ENCODE assay signal across 21 cellular contexts in the genomic region with DNA sequence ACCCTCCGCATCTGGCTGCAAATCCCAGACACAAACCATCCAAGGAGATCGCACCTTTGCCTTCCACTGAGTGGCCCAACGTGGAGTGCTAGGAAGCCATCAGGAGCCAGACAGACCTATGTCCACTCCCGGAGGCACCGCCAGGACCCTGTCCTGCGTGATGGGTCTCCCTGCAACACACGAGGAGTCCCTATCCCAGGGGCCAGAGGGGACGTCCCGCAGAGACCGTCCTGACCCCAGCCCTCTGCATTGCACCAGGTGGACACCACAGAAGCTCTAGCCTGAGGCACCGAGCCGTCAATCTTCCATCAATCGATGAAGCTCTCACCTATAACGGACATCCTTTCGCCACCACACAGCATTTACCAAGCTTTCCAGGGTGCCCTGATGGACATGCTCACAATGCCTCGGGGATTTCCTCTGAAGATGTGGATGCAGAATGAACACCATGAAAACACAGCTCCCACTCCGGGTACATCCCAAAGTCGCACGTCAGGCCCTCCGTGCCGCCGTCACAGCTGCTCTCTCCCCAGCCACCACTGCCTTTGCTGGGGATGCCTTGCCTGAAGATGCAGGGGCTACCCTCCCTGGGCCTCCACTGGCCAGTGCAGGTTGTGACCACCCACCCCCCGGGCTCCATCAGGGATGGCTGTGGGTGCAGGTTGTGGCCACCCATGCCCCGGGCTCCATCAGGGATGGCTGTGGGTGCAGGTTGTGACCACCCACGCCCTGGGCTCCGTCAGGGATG. TPM values are rescaled to one million over a fixed set of nuclear protein-coding genes. Genes with fewer than 3 reads are reported as not detected.
DNase-seq lines count a peak whose midpoint lies in the region; ATAC-seq and TF ChIP-seq lines count a peak whose summit lies in the region.
"Had no signal": no experiment of that assay in that cellular context is flagged by ENCODE, and none has a peak within 500 bp of the region (broad histone marks: within the 10 kb centered on the region; RNA-seq: fewer than 3 reads in every experiment).

No MANE protein-coding gene starts in this region.

- peak overlapping the region; percentile 60 for H3K4me3 Mint-ChIP-seq in endothelial cell (ENCODE audit: unreplicated experiment)
- H3K4me3 Mint-ChIP-seq in activated CD8-positive, alpha-beta T cell treated with anti-CD3 and anti-CD28 coated beads, Interleukin-2, amount 10 ng/mL, durations not matched to agents 7 days and 5 days: no peak overlapping the region
- H3K4me3 Mint-ChIP-seq: B cell; CD4-positive, alpha-beta memory T cell; H9 had no signal

- no peaks in the 10 kb centered on the region for H3K9me3 ChIP-seq in heart right ventricle
- peaks cover 7% of the 10 kb centered on the region for H3K9me3 ChIP-seq in OCI-LY1 (ENCODE audit: low read length)
- no peaks in the 10 kb centered on the region for H3K9me3 ChIP-seq in GM23248 (ENCODE audit: low read depth)
- no peaks in the 10 kb centered on the region for H3K9me3 ChIP-seq in right lobe of liver

- H2AFZ ChIP-seq in OCI-LY1 (ENCODE audit: low read length) (no peak overlapping the region), GM23248 (no peak overlapping the region)

- H3K27me3 Mint-ChIP-seq in endothelial cell (ENCODE audit: unreplicated experiment): peaks cover 9% of the 10 kb centered on the region
- H3K27me3 Mint-ChIP-seq in activated CD8-positive, alpha-beta T cell treated with anti-CD3 and anti-CD28 coated beads, Interleukin-2, amount 10 ng/mL, durations not matched to agents 7 days and 5 days (ENCODE audit: low read depth): no peaks in the 10 kb centered on the region

- peaks cover 11% of the 10 kb centered on the region; the same call in 1 of the 2 replicates for H3F3A ChIP-seq in OCI-LY1 (ENCODE audit: insufficient read depth, low read length)
- H3F3A ChIP-seq in GM23248 (ENCODE audit: insufficient read depth): no peaks in the 10 kb centered on the region

- in situ Hi-C loops in GM23248 (cut with MboI): no loop called here

- ATAC-seq in Right ventricle myocardium inferior (no peak), heart right ventricle (no peak), HG03457 (IDR thresholded peaks at IDR 0.05; ENCODE audit: unreplicated experiment) (no peak), right lobe of liver (no peak)
- no peak for ATAC-seq in activated CD8-positive, alpha-beta T cell treated with anti-CD3 and anti-CD28 coated beads, Interleukin-2, amount 10 ng/mL, durations not matched to agents 7 days and 5 days
- ATAC-seq: HCT116 had no signal

- peaks cover 40% of the 10 kb centered on the region for H3K9me3 Mint-ChIP-seq in endothelial cell (ENCODE audit: unreplicated experiment)
- no peaks in the 10 kb centered on the region for H3K9me3 Mint-ChIP-seq in activated CD8-positive, alpha-beta T cell treated with anti-CD3 and anti-CD28 coated beads, Interleukin-2, amount 10 ng/mL, durations not matched to agents 7 days and 5 days (ENCODE audit: insufficient read depth)

- H3K4me3 ChIP-seq in heart right ventricle: no peak overlapping the region
- H3K4me3 ChIP-seq in OCI-LY1 (ENCODE audit: low read depth, low read length, poor library complexity, severe bottlenecking): no peak overlapping the region
- no peak overlapping the region for H3K4me3 ChIP-seq in GM23248
- H3K4me3 ChIP-seq in right lobe of liver: no peak overlapping the region

- H3K9me2 ChIP-seq in OCI-LY1 (ENCODE audit: low read depth, low read length): no peaks in the 10 kb centered on the region
- H3K9me2 ChIP-seq in GM23248 (ENCODE audit: insufficient read depth): no peaks in the 10 kb centered on the region

- intact Hi-C loops in Right ventricle myocardium inferior (cut with DNase I): no loop called here
- intact Hi-C loops in heart right ventricle (cut with DNase I): no loop called here
- intact Hi-C loops in right lobe of liver (cut with DNase I): no loop called here

- H3K9ac ChIP-seq in OCI-LY1 (ENCODE audit: low read length) (no peak overlapping the region), GM23248 (no peak overlapping the region)

- H3K36me3 Mint-ChIP-seq in endothelial cell (ENCODE audit: low read depth, unreplicated experiment): peaks cover 19% of the 10 kb centered on the region
- no peaks in the 10 kb centered on the region for H3K36me3 Mint-ChIP-seq in activated CD8-positive, alpha-beta T cell treated with anti-CD3 and anti-CD28 coated beads, Interleukin-2, amount 10 ng/mL, durations not matched to agents 7 days and 5 days (ENCODE audit: low read depth)
- H3K36me3 Mint-ChIP-seq: CD4-positive, alpha-beta memory T cell had no signal

- DNase-seq in Right ventricle myocardium inferior (ENCODE audit: missing footprints) (peak; percentile 44), heart right ventricle (no peak), endothelial cell (ENCODE audit: low spot score) (no peak), GM23248 (no peak), right lobe of liver (no peak)
- DNase-seq in activated CD8-positive, alpha-beta T cell treated with anti-CD3 and anti-CD28 coated beads, Interleukin-2, amount 10 ng/mL, durations not matched to agents 7 days and 5 days: no peak
- DNase-seq: C1 segment of cervical spinal cord; Calu3; CD4-positive, alpha-beta memory T cell; COR-L47; DMS53; DMS79 treated with DMSO at 0.1 percent for 48 hours; GF-D8; GOT3; H9 had no signal

- TF ChIP-seq CTCF in heart right ventricle (IDR thresholded peaks at IDR 0.05) (no peak), OCI-LY1 (IDR thresholded peaks at IDR 0.05; ENCODE audit: low read length) (no peak), endothelial cell (IDR thresholded peaks at IDR 0.05; ENCODE audit: unreplicated experiment) (no peak), right lobe of liver (IDR thresholded peaks at IDR 0.05) (no peak)

- H3K4me1 ChIP-seq in heart right ventricle: peaks cover 0 to 5% (median 0%) of the 10 kb centered on the region in 9 donors
- peaks cover 80% of the 10 kb centered on the region for H3K4me1 ChIP-seq in OCI-LY1 (ENCODE audit: insufficient read depth, low read length, severe bottlenecking)
- H3K4me1 ChIP-seq in GM23248 (ENCODE audit: insufficient read depth): no peaks in the 10 kb centered on the region
- H3K4me1 ChIP-seq in right lobe of liver: no peaks in the 10 kb centered on the region

- H3K27ac ChIP-seq in heart right ventricle (no peak overlapping the region), OCI-LY1 (ENCODE audit: low read depth, low read length, poor library complexity, severe bottlenecking) (peak overlapping the region; percentile 98), GM23248 (no peak overlapping the region), right lobe of liver (no peak overlapping the region)
- H3K27ac ChIP-seq: 22Rv1 had no signal

- CTCF ChIA-PET in activated CD8-positive, alpha-beta T cell treated with anti-CD3 and anti-CD28 coated beads, Interleukin-2, amount 10 ng/mL, durations not matched to agents 7 days and 5 days (lab: Charles Lee): no interaction called here

- H3K36me3 ChIP-seq in heart right ventricle: no peaks in the 10 kb centered on the region
- no peaks in the 10 kb centered on the region for H3K36me3 ChIP-seq in OCI-LY1 (ENCODE audit: insufficient read depth, low read length)
- H3K36me3 ChIP-seq in GM23248 (ENCODE audit: low read depth): no peaks in the 10 kb centered on the region
- H3K36me3 ChIP-seq in right lobe of liver: no peaks in the 10 kb centered on the region

- H3K4me1 Mint-ChIP-seq in endothelial cell (ENCODE audit: unreplicated experiment): no peaks in the 10 kb centered on the region
- H3K4me1 Mint-ChIP-seq in activated CD8-positive, alpha-beta T cell treated with anti-CD3 and anti-CD28 coated beads, Interleukin-2, amount 10 ng/mL, durations not matched to agents 7 days and 5 days (ENCODE audit: low read depth): no peaks in the 10 kb centered on the region
- H3K4me1 Mint-ChIP-seq: CD4-positive, alpha-beta memory T cell had no signal

- H3K27ac Mint-ChIP-seq in endothelial cell (ENCODE audit: unreplicated experiment): no peak overlapping the region
- no peak overlapping the region for H3K27ac Mint-ChIP-seq in activated CD8-positive, alpha-beta T cell treated with anti-CD3 and anti-CD28 coated beads, Interleukin-2, amount 10 ng/mL, durations not matched to agents 7 days and 5 days
- H3K27ac Mint-ChIP-seq: B cell; CD4-positive, alpha-beta memory T cell had no signal

- H3K27me3 ChIP-seq in heart right ventricle (peaks cover 0 to 22% (median 10%) of the 10 kb centered on the region in 7 donors), OCI-LY1 (ENCODE audit: insufficient read depth, low read length) (no peaks in the 10 kb centered on the region), GM23248 (replicated peaks; ENCODE audit: insufficient read depth) (no peaks in the 10 kb centered on the region), right lobe of liver (no peaks in the 10 kb centered on the region)

- 89 to 91% methylated on average over 26 of the region's 26 CpGs for WGBS in heart right ventricle, 2 donors
- WGBS in GM23248 (ENCODE audit: low coverage in 1 of 2, low lambda C conversion rate in 2 of 2, missing lambda C conversion rate in 2 of 2), 2 experiments: 51 to 57% methylated on average over 24 to 25 of the region's 26 CpGs
- 80% methylated on average over 1 of the region's 26 CpGs for WGBS in right lobe of liver (ENCODE audit: insufficient coverage, low coverage, low lambda C conversion rate, missing lambda C conversion rate)

- H3K4me2 ChIP-seq in OCI-LY1 (ENCODE audit: low read length) (no peak overlapping the region), GM23248 (ENCODE audit: unreplicated experiment) (no peak overlapping the region)

- H3K79me2 ChIP-seq in OCI-LY1 (ENCODE audit: insufficient read depth, low read length): no peaks in the 10 kb centered on the region
- no peaks in the 10 kb centered on the region for H3K79me2 ChIP-seq in GM23248 (ENCODE audit: insufficient read depth)

- POLR2A ChIA-PET in activated CD8-positive, alpha-beta T cell treated with anti-CD3 and anti-CD28 coated beads, Interleukin-2, amount 10 ng/mL, durations not matched to agents 7 days and 5 days (lab: Charles Lee): no interaction called here

- no peak for TF ChIP-seq POLR2A in right lobe of liver (IDR thresholded peaks at IDR 0.05)

- H4K20me1 ChIP-seq in OCI-LY1 (ENCODE audit: insufficient read depth, low read length) (no peaks in the 10 kb centered on the region), GM23248 (ENCODE audit: insufficient read depth) (no peaks in the 10 kb centered on the region)

RNA-seq across cellular contexts. Expression of gene PTPRN2, which starts 54.1 kb away (rescaled TPM):
- total RNA-seq in Right ventricle myocardium inferior: 1.6 TPM
- total RNA-seq in heart right ventricle: 1 to 10 TPM in 7 of 10 donors, under 1 TPM in 3; 0.82 to 1.8 (median 1.3) TPM
- 1 to 10 TPM; 1.1 to 1.5 TPM for polyA plus RNA-seq in heart right ventricle
- total RNA-seq in endothelial cell (ENCODE audit: unreplicated experiment): 0.18 TPM
- total RNA-seq in activated CD8-positive, alpha-beta T cell treated with anti-CD3 and anti-CD28 coated beads, Interleukin-2, amount 10 ng/mL, durations not matched to agents 7 days and 5 days: 1 to 10 TPM; 7.0 to 7.2 TPM
- total RNA-seq in GM23248 (2014; rRNA removed; shearing (Covaris generic)): not detected in 2 replicates
- 0.13 TPM in 1 of 2 replicates, not detected in the other for polyA plus RNA-seq in GM23248 (2016; fragmentation: Nextera tagmentation; extraction: Ambion mirVana)
- under 1 TPM; 0.15 to 0.87 (median 0.67) TPM for total RNA-seq in right lobe of liver
- total RNA-seq: G401 had no signal
